ENCODE assay signal across 18 cellular contexts in the genomic region with DNA sequence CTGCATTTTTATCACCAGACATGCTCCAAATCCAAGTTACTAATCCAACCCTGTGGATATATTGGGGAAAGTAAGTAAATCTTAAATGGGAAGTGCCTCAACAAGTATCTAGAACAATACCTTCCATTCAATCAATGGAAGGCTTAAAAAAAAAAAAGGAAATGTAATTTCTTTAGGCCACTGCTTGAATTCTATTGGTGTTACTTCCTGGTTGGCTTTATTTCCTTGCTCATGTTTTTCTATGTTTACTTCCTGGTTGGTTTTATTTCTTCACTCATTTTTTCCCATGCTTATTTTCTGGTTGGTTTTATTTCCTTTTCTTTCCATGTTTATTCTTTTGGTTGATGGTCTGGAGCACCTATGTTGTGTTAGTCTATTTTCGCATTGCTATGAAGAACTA.
DNase-seq lines count a peak whose midpoint lies in the region; ATAC-seq and TF ChIP-seq lines count a peak whose summit lies in the region.
"Had no signal": no experiment of that assay in that cellular context is flagged by ENCODE, and none has a peak within 500 bp of the region (broad histone marks: within the 10 kb centered on the region; RNA-seq: fewer than 3 reads in every experiment).

No MANE protein-coding gene starts in this region.

- no peak for ATAC-seq in central memory CD8-positive, alpha-beta T cell (replicated peaks; ENCODE audit: extremely low read depth, poor library complexity, severe bottlenecking)
- no peak for ATAC-seq in naive thymus-derived CD8-positive, alpha-beta T cell
- ATAC-seq: esophagus mucosa had no signal

- CTCF ChIA-PET in CD4-positive, alpha-beta memory T cell (lab: Charles Lee; ENCODE audit: partially characterized antibody): no interaction called here

- H3K27ac ChIP-seq in CD4-positive, alpha-beta memory T cell (ENCODE audit: low read depth, low read length): no peak overlapping the region
- no peak overlapping the region for H3K27ac ChIP-seq in tibial artery
- H3K27ac ChIP-seq: adrenal gland had no signal

- H3K4me3 ChIP-seq in CD4-positive, alpha-beta memory T cell (ENCODE audit: low read length in 2 of 2): no peak overlapping the region
- no peak overlapping the region for H3K4me3 ChIP-seq in tibial artery
- H3K4me3 ChIP-seq: adrenal gland had no signal

- peaks cover 15 to 51% (median 40%) of the 10 kb centered on the region in 4 donors for H3K4me1 Mint-ChIP-seq in CD4-positive, alpha-beta memory T cell
- peaks cover 31% of the 10 kb centered on the region for H3K4me1 Mint-ChIP-seq in central memory CD8-positive, alpha-beta T cell
- H3K4me1 Mint-ChIP-seq in naive thymus-derived CD8-positive, alpha-beta T cell: peaks cover 21 to 36% (median 31%) of the 10 kb centered on the region in 4 donors
- peaks cover 20% of the 10 kb centered on the region for H3K4me1 Mint-ChIP-seq in T-helper 2 cell treated with Interferon-gamma antibody and Interleukin-4, amounts not matched to agents 5 μg/mL and 100 μg/mL, for 36 hours (ENCODE audit: low read depth)

- TF ChIP-seq CTCF in tibial artery (IDR thresholded peaks at IDR 0.05): no peak

- H3K36me3 Mint-ChIP-seq in CD4-positive, alpha-beta memory T cell: peaks cover 45 to 67% of the 10 kb centered on the region in 2 donors
- peaks cover 18% of the 10 kb centered on the region for H3K36me3 Mint-ChIP-seq in central memory CD8-positive, alpha-beta T cell (ENCODE audit: insufficient read depth)
- peaks cover 3 to 59% (median 25%) of the 10 kb centered on the region in 3 donors for H3K36me3 Mint-ChIP-seq in naive thymus-derived CD8-positive, alpha-beta T cell
- peaks cover 22% of the 10 kb centered on the region for H3K36me3 Mint-ChIP-seq in T-helper 2 cell treated with Interferon-gamma antibody and Interleukin-4, amounts not matched to agents 5 μg/mL and 100 μg/mL, for 36 hours (ENCODE audit: low read depth)

- H3K36me3 ChIP-seq in CD4-positive, alpha-beta memory T cell (ENCODE audit: insufficient read depth, low read length): no peaks in the 10 kb centered on the region
- H3K36me3 ChIP-seq in tibial artery: peaks cover 0 to 5% (median 0%) of the 10 kb centered on the region in 3 donors
- H3K36me3 ChIP-seq: adrenal gland had no signal

- no peaks in the 10 kb centered on the region for H3K27me3 ChIP-seq in CD4-positive, alpha-beta memory T cell (ENCODE audit: insufficient read depth, low read length)
- H3K27me3 ChIP-seq in tibial artery: no peaks in the 10 kb centered on the region
- H3K27me3 ChIP-seq: adrenal gland had no signal

- no peak for DNase-seq in CD4-positive, alpha-beta memory T cell
- DNase-seq in DMS153 treated with DMSO at 0.1 percent for 48 hours (lab: John Stamatoyannopoulos, UW; ENCODE audit: unreplicated experiment) (peak; percentile 15), HPDE6-E6E7 (ENCODE audit: extremely low spot score) (no peak), tibial artery (no peak)
- no peak for DNase-seq in central memory CD8-positive, alpha-beta T cell (ENCODE audit: low spot score in 2 of 2)
- no peak for DNase-seq in naive thymus-derived CD8-positive, alpha-beta T cell
- no peak for DNase-seq in T-helper 2 cell treated with Interferon-gamma antibody and Interleukin-4, amounts not matched to agents 5 μg/mL and 100 μg/mL, for 36 hours (ENCODE audit: low spot score)
- DNase-seq: activated CD4-positive, alpha-beta T cell treated with anti-CD3 and anti-CD28 coated beads, Interleukin-2, amount 50 U/mL, for 4 hours; activated T-cell treated with anti-CD3 and anti-CD28 coated beads, Interleukin-2, amount 50 U/mL, for 24 hours; adrenal gland; GDM1; GOT3; midbrain; NCI-H1105 treated with DMSO at 0.1 percent for 48 hours; NCI-H510A treated with DMSO at 0.1 percent for 48 hours; retina; stimulated activated CD4-positive, alpha-beta T cell treated with anti-CD3 and anti-CD28 coated beads, Interleukin-12 subunit alpha, Interleukin-12 subunit beta, amount 100 ng/mL, for 4 hours had no signal

- intact Hi-C loops in CD4-positive, alpha-beta memory T cell (cut with micrococcal nuclease): no loop called here
- intact Hi-C loops in tibial artery (cut with DNase I; ENCODE audit: low total_unique reads): no loop called here

- no peaks in the 10 kb centered on the region for H3K9me3 ChIP-seq in CD4-positive, alpha-beta memory T cell (ENCODE audit: control insufficient read depth in 1 of 2, low read length in 2 of 2)
- H3K9me3 ChIP-seq in tibial artery: no peaks in the 10 kb centered on the region
- H3K9me3 ChIP-seq: adrenal gland had no signal

- peaks cover 4% of the 10 kb centered on the region for H3K4me1 ChIP-seq in CD4-positive, alpha-beta memory T cell (ENCODE audit: insufficient read depth, low read length)
- no peaks in the 10 kb centered on the region for H3K4me1 ChIP-seq in tibial artery
- H3K4me1 ChIP-seq: adrenal gland had no signal

- H3K9me3 Mint-ChIP-seq in CD4-positive, alpha-beta memory T cell: no peaks in the 10 kb centered on the region
- no peaks in the 10 kb centered on the region for H3K9me3 Mint-ChIP-seq in central memory CD8-positive, alpha-beta T cell
- no peaks in the 10 kb centered on the region for H3K9me3 Mint-ChIP-seq in naive thymus-derived CD8-positive, alpha-beta T cell
- no peaks in the 10 kb centered on the region for H3K9me3 Mint-ChIP-seq in T-helper 2 cell treated with Interferon-gamma antibody and Interleukin-4, amounts not matched to agents 5 μg/mL and 100 μg/mL, for 36 hours
- H3K9me3 Mint-ChIP-seq: activated T-cell treated with anti-CD3 and anti-CD28 coated beads, Interleukin-2, amount 50 U/mL, for 24 hours had no signal

- H3K4me3 Mint-ChIP-seq in CD4-positive, alpha-beta memory T cell: no peak overlapping the region
- H3K4me3 Mint-ChIP-seq in central memory CD8-positive, alpha-beta T cell: no peak overlapping the region
- no peak overlapping the region for H3K4me3 Mint-ChIP-seq in naive thymus-derived CD8-positive, alpha-beta T cell
- H3K4me3 Mint-ChIP-seq in T-helper 2 cell treated with Interferon-gamma antibody and Interleukin-4, amounts not matched to agents 5 μg/mL and 100 μg/mL, for 36 hours: no peak overlapping the region
- H3K4me3 Mint-ChIP-seq: activated T-cell treated with anti-CD3 and anti-CD28 coated beads, Interleukin-2, amount 50 U/mL, for 24 hours had no signal

- POLR2A ChIA-PET in CD4-positive, alpha-beta memory T cell (lab: Charles Lee; ENCODE audit: partially characterized antibody): no interaction called here
- POLR2A ChIA-PET in naive thymus-derived CD8-positive, alpha-beta T cell (lab: Charles Lee): no interaction called here

- H3K27ac Mint-ChIP-seq in CD4-positive, alpha-beta memory T cell: peak overlapping the region in 5 of 7 donors; percentile 24 to 51 (median 47)
- H3K27ac Mint-ChIP-seq in central memory CD8-positive, alpha-beta T cell (ENCODE audit: low read depth): peak overlapping the region; percentile 12
- peak overlapping the region; percentile 1 to 81 (median 58) for H3K27ac Mint-ChIP-seq in naive thymus-derived CD8-positive, alpha-beta T cell
- H3K27ac Mint-ChIP-seq in T-helper 2 cell treated with Interferon-gamma antibody and Interleukin-4, amounts not matched to agents 5 μg/mL and 100 μg/mL, for 36 hours: no peak overlapping the region
- H3K27ac Mint-ChIP-seq: activated T-cell treated with anti-CD3 and anti-CD28 coated beads, Interleukin-2, amount 50 U/mL, for 24 hours had no signal

- H3K27me3 Mint-ChIP-seq in CD4-positive, alpha-beta memory T cell: no peaks in the 10 kb centered on the region
- no peaks in the 10 kb centered on the region for H3K27me3 Mint-ChIP-seq in central memory CD8-positive, alpha-beta T cell
- H3K27me3 Mint-ChIP-seq in naive thymus-derived CD8-positive, alpha-beta T cell: no peaks in the 10 kb centered on the region
- no peaks in the 10 kb centered on the region for H3K27me3 Mint-ChIP-seq in T-helper 2 cell treated with Interferon-gamma antibody and Interleukin-4, amounts not matched to agents 5 μg/mL and 100 μg/mL, for 36 hours (ENCODE audit: low read depth)
- H3K27me3 Mint-ChIP-seq: activated T-cell treated with anti-CD3 and anti-CD28 coated beads, Interleukin-2, amount 50 U/mL, for 24 hours had no signal
